In genomic region chr7:138459300-138460175, GRCh38 we compare ENCODE assay signal across 8 cellular contexts. TPM values are rescaled to one million over a fixed set of nuclear protein-coding genes. Genes with fewer than 3 reads are reported as not detected.
DNase-seq lines count a peak whose midpoint lies in the region; ATAC-seq, FAIRE-seq and TF ChIP-seq lines count a peak whose summit lies in the region.

No MANE protein-coding gene starts in this region.

- 8% methylated on average over 34 of the region's 34 CpGs for WGBS in esophagus, 2 donors

- peaks cover 10% of the 10 kb centered on the region for H3K4me1 ChIP-seq in OCI-LY3 (ENCODE audit: low read length)
- H3K4me1 ChIP-seq in esophagus (ENCODE audit: control insufficient read depth in 2 of 2, insufficient read depth in 2 of 2, low read length in 1 of 2) = peaks cover 0 to 3% of the 10 kb centered on the region in 2 donors
- H3K4me1 ChIP-seq in muscle layer of colon (ENCODE audit: insufficient read depth, low read length) = peaks cover 9% of the 10 kb centered on the region

- FAIRE-seq in D721Med (lab: Jason Lieb, UNC) = no peak

- H3K36me3 ChIP-seq in OCI-LY3 (replicated peaks; ENCODE audit: low read depth, low read length) = peaks cover 5% of the 10 kb centered on the region
- no peaks in the 10 kb centered on the region for H3K36me3 ChIP-seq in esophagus (ENCODE audit: control insufficient read depth in 2 of 2, insufficient read depth in 2 of 2, low read length in 1 of 2)
- no peaks in the 10 kb centered on the region for H3K36me3 ChIP-seq in muscle layer of colon (ENCODE audit: insufficient read depth, low read length)

- H3K27me3 Mint-ChIP-seq in IgD-negative memory B cell = no peaks in the 10 kb centered on the region

- no peaks in the 10 kb centered on the region for H3K36me3 Mint-ChIP-seq in IgD-negative memory B cell

- peaks cover 4 to 20% (median 13%) of the 10 kb centered on the region in 3 donors for H3K4me1 Mint-ChIP-seq in IgD-negative memory B cell

- peaks cover 2 to 3% (median 3%) of the 10 kb centered on the region in 3 donors for H3K9me3 Mint-ChIP-seq in IgD-negative memory B cell

- H3K4me2 ChIP-seq in OCI-LY3 (ENCODE audit: low read length) = peak overlapping the region; percentile 62

- H3K79me2 ChIP-seq in OCI-LY3 (ENCODE audit: low read length) = peaks cover 34% of the 10 kb centered on the region

- H4K20me1 ChIP-seq in OCI-LY3 (ENCODE audit: insufficient read depth, low read length) = peaks cover 11% of the 10 kb centered on the region

- H3K4me3 ChIP-seq in OCI-LY3 (ENCODE audit: low read length) (peak overlapping the region; percentile 83), esophagus (ENCODE audit: low read depth in 1 of 2, low read length in 2 of 2) (peak overlapping the region; percentile 16 to 43), muscle layer of colon (ENCODE audit: low read depth in 1 of 2, low read length in 2 of 2) (peak overlapping the region; percentile 6 to 57)

- peak; percentile 81 for ATAC-seq in GM21529 (IDR thresholded peaks at IDR 0.05; ENCODE audit: unreplicated experiment)

- DNase-seq in D721Med (ENCODE audit: insufficient read length, low spot score) (peak; percentile 77), activated T-cell treated with anti-CD3 and anti-CD28 coated beads for 4 hours (peak; percentile 97)
- peak; percentile 95 to 97 for DNase-seq in stimulated activated CD8-positive, alpha-beta memory T cell treated with anti-CD3 and anti-CD28 coated beads, Interleukin-7, amount 100 ng/mL, for 4 hours (ENCODE audit: low read depth in 2 of 2)

- H3K27ac ChIP-seq in OCI-LY3 (ENCODE audit: low read length) (peak overlapping the region; percentile 34), esophagus (ENCODE audit: low read depth in 2 of 2, low read length in 1 of 2) (no peak overlapping the region), muscle layer of colon (ENCODE audit: low read depth, low read length) (no peak overlapping the region)

- no peak for TF ChIP-seq CTCF in D721Med (IDR thresholded peaks at IDR 0.05; ENCODE audit: insufficient read depth, missing control alignments)
- 0 out of 2 replicates have a peak, but pooled peaks have one; percentile 15 for TF ChIP-seq CTCF in OCI-LY3 (IDR thresholded peaks at IDR 0.05; ENCODE audit: low read depth, low read length)

- H3K9ac ChIP-seq in OCI-LY3 (ENCODE audit: low read length) (peak overlapping the region; percentile 61), muscle layer of colon (ENCODE audit: low read length) (no peak overlapping the region)

- peak overlapping the region; percentile 57 to 97 (median 90) for H3K4me3 Mint-ChIP-seq in IgD-negative memory B cell

- H3K9me3 ChIP-seq in OCI-LY3 (ENCODE audit: insufficient read depth, low read length) (no peaks in the 10 kb centered on the region), esophagus (ENCODE audit: control insufficient read depth in 2 of 2, insufficient read depth in 1 of 2, low read depth in 1 of 2, low read length in 1 of 2) (no peaks in the 10 kb centered on the region), muscle layer of colon (ENCODE audit: low read length) (no peaks in the 10 kb centered on the region)

- peak overlapping the region; percentile 91 for H2AFZ ChIP-seq in OCI-LY3 (ENCODE audit: low read depth, low read length)

- peak overlapping the region; percentile 13 to 93 (median 48) for H3K27ac Mint-ChIP-seq in IgD-negative memory B cell

- H3K27me3 ChIP-seq in OCI-LY3 (ENCODE audit: low read depth, low read length) (no peaks in the 10 kb centered on the region), esophagus (ENCODE audit: control insufficient read depth in 1 of 2, insufficient read depth in 2 of 2, low read length in 2 of 2) (no peaks in the 10 kb centered on the region), muscle layer of colon (ENCODE audit: control insufficient read depth in 1 of 2, insufficient read depth in 2 of 2, low read length in 2 of 2) (no peaks in the 10 kb centered on the region)

RNA-seq across cellular contexts. Expression of gene TRIM24, which starts 0.5 kb away (rescaled TPM):
- polyA plus RNA-seq in IgD-negative memory B cell (8.7 TPM), esophagus (1 to 10 TPM; 7.8 TPM)

Comparison
In these comparisons a context has a peak if more than half of its experiments do, and no peak if none do; other contexts are left out.
1. H3K4me3 ChIP-seq: peak in every context shown above with its lines; median percentile 83 in OCI-LY3; 32 in muscle layer of colon; 30 in esophagus.